ENCODE assay signal across 25 cellular contexts in genomic region chr22:24926849-24927579, GRCh38. TPM values are rescaled to one million over a fixed set of nuclear protein-coding genes. Genes with fewer than 3 reads are reported as not detected.
A peak's percentile ranks its signal among the peaks of the same experiment; 100 is the strongest.
DNase-seq lines count a peak whose midpoint lies in the region; ATAC-seq and TF ChIP-seq lines count a peak whose summit lies in the region.
"Had no signal": no experiment of that assay in that cellular context is flagged by ENCODE, and none has a peak within 500 bp of the region (broad histone marks: within the 10 kb centered on the region; RNA-seq: fewer than 3 reads in every experiment).

No MANE protein-coding gene starts in this region.

- H3K4me1 ChIP-seq in tibial nerve (peaks cover 0 to 3% (median 0%) of the 10 kb centered on the region in 4 donors), smooth muscle cell (ENCODE audit: low read depth) (no peaks in the 10 kb centered on the region)
- H3K4me1 ChIP-seq: adrenal gland, left lung had no signal

- no peak overlapping the region for H2AFZ ChIP-seq in smooth muscle cell (ENCODE audit: low read depth)

- ATAC-seq in left colon (peak; percentile 74), GM19351 (IDR thresholded peaks at IDR 0.05; ENCODE audit: unreplicated experiment) (no peak), HG03025 (IDR thresholded peaks at IDR 0.05; ENCODE audit: low FRiP score, unreplicated experiment) (no peak)
- ATAC-seq: activated CD4-positive, alpha-beta T cell treated with anti-CD3 and anti-CD28 coated beads for 36 hours; left lung had no signal

- peak; percentile 23 for DNase-seq in EL
- DNase-seq in RKO (ENCODE audit: low spot score) = peak; percentile 67
- peak; percentile 83 for DNase-seq in choroid plexus epithelial cell (ENCODE audit: low read depth)
- DNase-seq in left colon = no peak
- no peak for DNase-seq in tibial nerve (ENCODE audit: low spot score in 2 of 2)
- DNase-seq in smooth muscle cell (lab: John Stamatoyannopoulos, UW; ENCODE audit: unreplicated experiment) = no peak
- DNase-seq: activated CD4-positive, alpha-beta T cell treated with anti-CD3 and anti-CD28 coated beads for 36 hours; activated effector memory CD4-positive, alpha-beta T cell treated with anti-CD3 and anti-CD28 coated beads, Interleukin-2, amount 50 U/mL, for 16 hours; CD4-positive, alpha-beta memory T cell; foreskin melanocyte; Karpas-422; left lung; NCI-H1436; NCI-H82; right cardiac atrium; stimulated activated naive CD4-positive, alpha-beta T cell treated with Interleukin-2 at 50 U/mL for 16 hours; T-helper 9 cell had no signal

- no peaks in the 10 kb centered on the region for H4K20me1 ChIP-seq in smooth muscle cell (ENCODE audit: low read depth)

- peaks cover 0 to 15% (median 0%) of the 10 kb centered on the region in 4 donors for H3K9me3 ChIP-seq in tibial nerve
- H3K9me3 ChIP-seq in smooth muscle cell (replicated peaks; ENCODE audit: low read depth) = no peaks in the 10 kb centered on the region

- H3K4me3 ChIP-seq in choroid plexus epithelial cell (ENCODE audit: low read depth, low read length) = no peak overlapping the region
- H3K4me3 ChIP-seq in tibial nerve = no peak overlapping the region
- H3K4me3 ChIP-seq in smooth muscle cell = no peak overlapping the region
- H3K4me3 ChIP-seq: adrenal gland, left lung, SK-N-MC had no signal

- H3F3A ChIP-seq in smooth muscle cell (ENCODE audit: low read depth) = no peaks in the 10 kb centered on the region

- intact Hi-C loops in left colon (cut with DNase I, micrococcal nuclease) = no loop called here

- no peak for TF ChIP-seq POLR2A in tibial nerve (IDR thresholded peaks at IDR 0.05)

- TF ChIP-seq EP300 in tibial nerve (IDR thresholded peaks at IDR 0.05) = no peak

- 80 to 86% methylated on average over 1 of the region's 1 CpG for WGBS in tibial nerve, 2 donors
- WGBS in smooth muscle cell (ENCODE audit: low lambda C conversion rate) = 76% methylated on average over 1 of the region's 1 CpG

- TF ChIP-seq CTCF in choroid plexus epithelial cell (conservative IDR thresholded peaks at IDR 0.05; ENCODE audit: low read depth, low read length) (no peak), tibial nerve (IDR thresholded peaks at IDR 0.05) (no peak), smooth muscle cell (IDR thresholded peaks at IDR 0.05; ENCODE audit: borderline replicate concordance, insufficient read depth, poor library complexity, severe bottlenecking) (no peak)

- H3K27ac ChIP-seq in tibial nerve (no peak overlapping the region), smooth muscle cell (ENCODE audit: low read depth) (no peak overlapping the region)
- H3K27ac ChIP-seq: adrenal gland, left lung, SK-N-MC had no signal

- peaks cover 0 to 6% (median 0%) of the 10 kb centered on the region in 3 donors for H3K36me3 ChIP-seq in tibial nerve
- H3K36me3 ChIP-seq in smooth muscle cell (ENCODE audit: low read depth) = no peaks in the 10 kb centered on the region
- H3K36me3 ChIP-seq: adrenal gland, left lung had no signal

- H3K27me3 ChIP-seq in tibial nerve = no peaks in the 10 kb centered on the region
- H3K27me3 ChIP-seq in smooth muscle cell (ENCODE audit: low read depth) = no peaks in the 10 kb centered on the region
- H3K27me3 ChIP-seq: adrenal gland, left lung had no signal

- no peak overlapping the region for H3K9ac ChIP-seq in smooth muscle cell (ENCODE audit: low read depth)

- no peak overlapping the region for H3K4me2 ChIP-seq in smooth muscle cell

- H3K79me2 ChIP-seq in smooth muscle cell (ENCODE audit: low read depth) = no peaks in the 10 kb centered on the region

RNA-seq across cellular contexts. Expression of gene LHFPL7, which starts 19.5 kb away (rescaled TPM):
- total RNA-seq in left colon = under 1 TPM in 1 of 2 donors, not detected in 1; 0.42 TPM
- not detected for total RNA-seq in tibial nerve
- not detected in 2 replicates for total RNA-seq in smooth muscle cell
- not detected in 2 replicates for polyA plus RNA-seq in smooth muscle cell
- total RNA-seq: activated CD4-positive, alpha-beta T cell treated with anti-CD3 and anti-CD28 coated beads for 36 hours; adrenal gland; CD4-positive, alpha-beta memory T cell; cerebellum; Daoy; left lung; mucosa of gallbladder; right cardiac atrium had no signal
- polyA plus RNA-seq: adrenal gland; AG04450; CD4-positive, alpha-beta memory T cell; right cardiac atrium had no signal

RNA-seq across cellular contexts. Expression of gene KIAA1671, which starts 25.5 kb away (rescaled TPM):
- total RNA-seq in left colon (100 to 1,000 TPM; 100 to 106 TPM), tibial nerve (10 to 100 TPM; 30.6 to 52.7 (median 39.9) TPM), smooth muscle cell (4.8 and 7.6 TPM in 2 replicates)
- polyA plus RNA-seq in smooth muscle cell = 1.7 and 3.4 TPM in 2 replicates

Comparison
In these comparisons a context has a peak if more than half of its experiments do, and no peak if none do; other contexts are left out.
1. DNase-seq: peak in EL (single experiment), RKO (single experiment) and choroid plexus epithelial cell (single experiment); none in left colon (0 of 2), tibial nerve (0 of 2) and smooth muscle cell (single experiment).